Comparison of ENCODE assay signal across 9 cellular contexts in genomic region chr13:41459754-41460111, GRCh38. TPM values are rescaled to one million over a fixed set of nuclear protein-coding genes. Genes with fewer than 3 reads are reported as not detected.
A peak's percentile ranks its signal among the peaks of the same experiment; 100 is the strongest.
DNase-seq lines count a peak whose midpoint lies in the region; ATAC-seq and TF ChIP-seq lines count a peak whose summit lies in the region.
"Had no signal": no experiment of that assay in that cellular context is flagged by ENCODE, and none has a peak within 500 bp of the region (broad histone marks: within the 10 kb centered on the region; RNA-seq: fewer than 3 reads in every experiment).

No MANE protein-coding gene starts in this region.

- H3K36me3 ChIP-seq in upper lobe of right lung = peaks cover 48% of the 10 kb centered on the region
- no peaks in the 10 kb centered on the region for H3K36me3 ChIP-seq in ovary

- no peaks in the 10 kb centered on the region for H3K9me3 ChIP-seq in right cardiac atrium (ENCODE audit: control insufficient read depth, low read length)
- no peaks in the 10 kb centered on the region for H3K9me3 ChIP-seq in upper lobe of right lung
- H3K9me3 ChIP-seq in ovary = no peaks in the 10 kb centered on the region

- H3K27ac ChIP-seq in right cardiac atrium (ENCODE audit: low read length) (no peak overlapping the region), caudate nucleus (ENCODE audit: low read depth, low read length) (peak overlapping the region; percentile 72), upper lobe of right lung (peak overlapping the region; percentile 92), ovary (no peak overlapping the region)

- H3K9me3 Mint-ChIP-seq in Calu3 (ENCODE audit: low read depth, unreplicated experiment) = no peaks in the 10 kb centered on the region

- intact Hi-C loops in right cardiac atrium (cut with DNase I) (no loop called here), Right ventricle myocardium superior (cut with DNase I) (no loop called here), upper lobe of right lung (cut with DNase I) (no loop called here), Calu3 (cut with micrococcal nuclease; ENCODE audit: unreplicated experiment) (loop anchor here (5.0 kb wide), 1 partner anchor 188 kb away; no protein-coding TSS in a partner anchor), ovary (cut with DNase I) (no loop called here)

- no peak for TF ChIP-seq CTCF in upper lobe of right lung (IDR thresholded peaks at IDR 0.05)
- no peak for TF ChIP-seq CTCF in Calu3 (IDR thresholded peaks at IDR 0.05; ENCODE audit: unreplicated experiment)
- TF ChIP-seq CTCF in ovary (IDR thresholded peaks at IDR 0.05) = no peak

- H3K4me1 Mint-ChIP-seq in Calu3 (ENCODE audit: low read depth, unreplicated experiment) = no peaks in the 10 kb centered on the region

- H3K4me3 ChIP-seq in right cardiac atrium (ENCODE audit: low read length) (peak overlapping the region; percentile 76), upper lobe of right lung (peak overlapping the region; percentile 71), ovary (no peak overlapping the region)

- H3K4me3 Mint-ChIP-seq in Calu3 (ENCODE audit: low read depth, unreplicated experiment) = no peak overlapping the region

- H3K36me3 Mint-ChIP-seq in Calu3 (ENCODE audit: insufficient read depth, unreplicated experiment) = peaks cover 9% of the 10 kb centered on the region

- H3K4me1 ChIP-seq in right cardiac atrium (ENCODE audit: control insufficient read depth, insufficient read depth, low read length) (peaks cover 5% of the 10 kb centered on the region), upper lobe of right lung (peaks cover 13% of the 10 kb centered on the region), ovary (ENCODE audit: insufficient read depth) (peaks cover 5% of the 10 kb centered on the region)

- WGBS in right cardiac atrium = 72% methylated on average over 4 of the region's 4 CpGs
- 82 to 91% (median 87%) methylated on average over 4 of the region's 4 CpGs for whole genome bisulfite sequencing in ovary, 3 donors

- no peak for ATAC-seq in right cardiac atrium
- no peak for ATAC-seq in Right ventricle myocardium superior (ENCODE audit: poor library complexity)
- no peak for ATAC-seq in upper lobe of right lung

- no peaks in the 10 kb centered on the region for H3K27me3 Mint-ChIP-seq in Calu3 (ENCODE audit: unreplicated experiment)

- CTCF ChIA-PET in Calu3 (lab: Charles Lee) = interaction anchor here (1.9 kb wide), 1 partner anchor 193 kb away, joined by 11 read pairs; no protein-coding TSS in a partner anchor

- no peak for DNase-seq in right cardiac atrium
- DNase-seq in Right ventricle myocardium superior = no peak
- peak in 1 of 61 donors; percentile 17 for DNase-seq in caudate nucleus (lab: John Stamatoyannopoulos, UW)
- peak; percentile 67 for DNase-seq in midbrain (lab: John Stamatoyannopoulos, UW)
- no peak for DNase-seq in upper lobe of right lung
- DNase-seq in T1000 (lab: John Stamatoyannopoulos, UW) = no peak
- DNase-seq in Calu3 = no peak
- no peak for DNase-seq in ovary
- DNase-seq: NK-92 treated with Interleukin-12 subunit alpha and Interleukin-12 subunit beta, amount 100 ng/mL, for 24 hours had no signal

- no peaks in the 10 kb centered on the region for H3K27me3 ChIP-seq in right cardiac atrium (ENCODE audit: control insufficient read depth, insufficient read depth)
- H3K27me3 ChIP-seq in upper lobe of right lung = no peaks in the 10 kb centered on the region
- no peaks in the 10 kb centered on the region for H3K27me3 ChIP-seq in ovary

- no peak overlapping the region for H3K27ac Mint-ChIP-seq in Calu3 (ENCODE audit: unreplicated experiment)

- BruUV-seq in Calu3 (replicated peaks; lab: Mats Ljungman, UMichigan) = no TSS peak

- no peak for TF ChIP-seq POLR2A in ovary (IDR thresholded peaks at IDR 0.05)

- TF ChIP-seq EP300 in ovary (IDR thresholded peaks at IDR 0.05) = no peak

RNA-seq across cellular contexts. Expression of gene RGCC, which starts 2.4 kb away (rescaled TPM):
- total RNA-seq in right cardiac atrium = 10 to 100 TPM; 19.3 to 42.6 (median 25.7) TPM
- polyA plus RNA-seq in right cardiac atrium = 59.5 TPM
- 33.2 TPM for total RNA-seq in Right ventricle myocardium superior
- total RNA-seq in upper lobe of right lung = 752 TPM
- total RNA-seq in Calu3 (2022) = 0.93 and 1.7 TPM in 2 replicates
- 10 to 100 TPM in 3 of 7 donors, 1 to 10 TPM in 4; 1.7 to 62.2 (median 5.2) TPM for total RNA-seq in ovary
- polyA plus RNA-seq in ovary = 10 to 100 TPM in 1 of 2 donors, 1 to 10 TPM in 1; 4.5 to 14.9 TPM

Comparison
In these comparisons a context has a peak if more than half of its experiments do, and no peak if none do; other contexts are left out.
1. H3K27ac ChIP-seq: peak in caudate nucleus (single experiment) and upper lobe of right lung (single experiment); none in right cardiac atrium (single experiment) and ovary (0 of 2).
2. RNA of gene RGCC, which starts 2.4 kb away (total RNA-seq): 752 TPM in upper lobe of right lung (single experiment); 33.2 TPM in Right ventricle myocardium superior (single experiment), 19.3 to 42.6 TPM in right cardiac atrium, 1.7 to 62.2 TPM in ovary and 0.93 to 1.7 TPM in Calu3; every median in the first group is over 10 times any median in the second.